ENCODE assay signal across 8 cellular contexts in the genomic region with DNA sequence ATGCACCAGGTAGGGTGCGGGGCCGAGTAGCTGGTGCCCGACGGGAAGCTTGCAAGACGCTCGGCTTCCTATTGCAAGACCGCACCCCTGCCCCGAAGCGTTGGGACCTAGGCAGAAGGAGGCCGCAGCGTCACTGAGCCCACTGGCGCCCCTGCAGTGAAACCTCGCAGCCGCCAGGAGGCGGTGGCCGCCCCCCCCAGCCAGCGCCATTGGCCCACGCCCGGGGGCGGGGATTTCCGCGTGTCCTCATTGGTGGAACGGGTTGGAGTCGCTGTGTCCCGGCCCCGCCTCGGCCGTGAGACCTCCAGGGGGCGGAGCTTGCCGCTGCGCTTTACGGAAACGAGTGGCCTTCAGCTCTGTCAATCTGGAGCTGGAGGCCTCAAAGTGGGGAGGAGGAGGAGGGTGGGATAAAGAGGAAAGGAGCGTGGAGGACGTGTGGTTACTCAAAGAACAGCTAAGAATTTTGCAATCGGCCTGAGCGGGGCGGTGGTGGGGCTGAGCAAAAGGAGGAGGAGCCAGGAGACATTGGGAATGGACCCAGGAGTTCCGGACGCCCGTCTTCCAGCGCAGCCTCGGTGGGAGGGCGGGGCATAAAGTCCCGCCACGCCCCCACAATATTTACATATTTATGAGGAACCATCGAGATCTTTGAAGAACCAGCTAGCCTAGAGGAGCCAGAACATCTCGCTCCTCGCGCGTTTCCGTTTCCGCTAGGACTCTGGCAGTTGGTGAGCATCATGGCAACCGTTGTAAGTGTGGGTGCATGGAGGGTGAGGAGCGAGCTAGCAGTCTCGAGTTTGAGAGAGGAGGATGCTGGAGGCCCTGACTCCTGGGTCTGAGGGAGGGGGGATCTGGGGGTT. TPM values are rescaled to one million over a fixed set of nuclear protein-coding genes. Genes with fewer than 3 reads are reported as not detected.
DNase-seq lines count a peak whose midpoint lies in the region; ATAC-seq and TF ChIP-seq lines count a peak whose summit lies in the region.

A gene (minus strand): TSS at position 135 of the 860 bp plus-strand sequence. CDS start 197 bp downstream, outside the sequence.
A gene (plus strand): TSS at position 713 of the 860 bp plus-strand sequence. CDS start 25 bp downstream, at position 738.

- H3K27ac ChIP-seq in thyroid gland: peak within 1 kb of the TSS; percentile 87 to 90 (median 87)

- peak within 1 kb of the TSS; percentile 96 for H3K27ac Mint-ChIP-seq in activated naive CD8-positive, alpha-beta T cell treated with anti-CD3 and anti-CD28 coated beads for 36 hours
- peak within 1 kb of the TSS; percentile 93 for H3K27ac Mint-ChIP-seq in glutamatergic neuron (ENCODE audit: unreplicated experiment)
- peak within 1 kb of the TSS; percentile 98 for H3K27ac Mint-ChIP-seq in osteocyte (ENCODE audit: unreplicated experiment)

- H3K4me3 Mint-ChIP-seq in activated naive CD8-positive, alpha-beta T cell treated with anti-CD3 and anti-CD28 coated beads for 36 hours: peak within 1 kb of the TSS; percentile 100
- peak within 1 kb of the TSS; percentile 100 for H3K4me3 Mint-ChIP-seq in glutamatergic neuron (ENCODE audit: unreplicated experiment)
- H3K4me3 Mint-ChIP-seq in osteocyte (ENCODE audit: unreplicated experiment): peak within 1 kb of the TSS; percentile 94

- peak within 1 kb of the TSS; percentile 22 to 92 (median 50) for H3K4me3 ChIP-seq in thyroid gland (replicated peaks in 1 of 3)

- peak; percentile 96 for TF ChIP-seq CTCF in GM10266 (IDR thresholded peaks at IDR 0.05; ENCODE audit: control insufficient read depth, insufficient read depth, low read depth, missing control alignments)
- TF ChIP-seq CTCF in glutamatergic neuron (IDR thresholded peaks at IDR 0.05; ENCODE audit: partially characterized antibody, unreplicated experiment): peak; percentile 98
- TF ChIP-seq CTCF in osteocyte (IDR thresholded peaks at IDR 0.05): peak; percentile 99
- TF ChIP-seq CTCF in thyroid gland (IDR thresholded peaks at IDR 0.05): peak; percentile 91 to 99 (median 98)

- H3K36me3 Mint-ChIP-seq in activated naive CD8-positive, alpha-beta T cell treated with anti-CD3 and anti-CD28 coated beads for 36 hours: peaks cover 27% of the 10 kb centered on the region
- H3K36me3 Mint-ChIP-seq in glutamatergic neuron (ENCODE audit: unreplicated experiment) (no peaks in the 10 kb centered on the region), osteocyte (ENCODE audit: unreplicated experiment) (peaks cover 7% of the 10 kb centered on the region)

- no peaks in the 10 kb centered on the region for H3K9me3 ChIP-seq in thyroid gland

- peaks cover 20 to 23% of the 10 kb centered on the region in 2 donors for H3K4me1 ChIP-seq in thyroid gland

- H3K27me3 ChIP-seq in thyroid gland: no peaks in the 10 kb centered on the region

- H3K36me3 ChIP-seq in thyroid gland: peaks cover 0 to 4% of the 10 kb centered on the region in 2 donors

- H3K4me1 Mint-ChIP-seq in activated naive CD8-positive, alpha-beta T cell treated with anti-CD3 and anti-CD28 coated beads for 36 hours: peaks cover 22% of the 10 kb centered on the region
- peaks cover 24% of the 10 kb centered on the region for H3K4me1 Mint-ChIP-seq in glutamatergic neuron (ENCODE audit: low read depth, unreplicated experiment)
- peaks cover 25% of the 10 kb centered on the region for H3K4me1 Mint-ChIP-seq in osteocyte (ENCODE audit: unreplicated experiment)

- ATAC-seq in HG02610 (IDR thresholded peaks at IDR 0.05; ENCODE audit: unreplicated experiment): peak; percentile 88

- no peaks in the 10 kb centered on the region for H3K27me3 Mint-ChIP-seq in activated naive CD8-positive, alpha-beta T cell treated with anti-CD3 and anti-CD28 coated beads for 36 hours
- H3K27me3 Mint-ChIP-seq in glutamatergic neuron (ENCODE audit: unreplicated experiment) (no peaks in the 10 kb centered on the region), osteocyte (ENCODE audit: unreplicated experiment) (no peaks in the 10 kb centered on the region)

- intact Hi-C loops in thyroid gland (cut with DNase I): no loop called here

- peak; percentile 61 to 96 for TF ChIP-seq POLR2A in thyroid gland (IDR thresholded peaks at IDR 0.05)

- 0 to 1% methylated on average over 31 to 39 of the region's 56 CpGs for WGBS in thyroid gland, 2 donors

- H3K9me3 Mint-ChIP-seq in activated naive CD8-positive, alpha-beta T cell treated with anti-CD3 and anti-CD28 coated beads for 36 hours: no peaks in the 10 kb centered on the region
- H3K9me3 Mint-ChIP-seq in glutamatergic neuron (ENCODE audit: unreplicated experiment) (peaks cover 8% of the 10 kb centered on the region), osteocyte (ENCODE audit: unreplicated experiment) (no peaks in the 10 kb centered on the region)

- peak; percentile 98 for DNase-seq in GM10266 (ENCODE audit: extremely low spot score)
- DNase-seq in NCI-H1092 treated with DMSO at 0.1 percent for 48 hours (lab: John Stamatoyannopoulos, UW): peak; percentile 97
- DNase-seq in SKM-1 treated with dmso at 0.1 percent for 144 hours (lab: John Stamatoyannopoulos, UW; ENCODE audit: unreplicated experiment): peak; percentile 95
- peak; percentile 100 for DNase-seq in activated naive CD8-positive, alpha-beta T cell treated with anti-CD3 and anti-CD28 coated beads for 36 hours
- DNase-seq in glutamatergic neuron: peak; percentile 100
- peak; percentile 100 for DNase-seq in osteocyte (ENCODE audit: extremely low spot score, unreplicated experiment)
- peak; percentile 100 for DNase-seq in thyroid gland

RNA-seq across cellular contexts. Expression of the first gene that starts in this region (rescaled TPM):
- 10 to 100 TPM; 48.9 to 57.6 TPM for total RNA-seq in activated naive CD8-positive, alpha-beta T cell treated with anti-CD3 and anti-CD28 coated beads for 36 hours
- 69.0 TPM for total RNA-seq in glutamatergic neuron (ENCODE audit: unreplicated experiment)
- 37.6 and 42.2 TPM in 2 replicates for total RNA-seq in osteocyte
- total RNA-seq in thyroid gland: 10 to 100 TPM; 17.9 to 33.2 (median 23.9) TPM

RNA-seq across cellular contexts. Expression of the second gene that starts in this region (rescaled TPM):
- total RNA-seq in activated naive CD8-positive, alpha-beta T cell treated with anti-CD3 and anti-CD28 coated beads for 36 hours: 100 to 1,000 TPM; 187 to 189 TPM
- 60.9 TPM for total RNA-seq in glutamatergic neuron (ENCODE audit: unreplicated experiment)
- 61.2 and 64.2 TPM in 2 replicates for total RNA-seq in osteocyte
- total RNA-seq in thyroid gland: 100 to 1,000 TPM in 3 of 4 donors, 10 to 100 TPM in 1; 80.5 to 131 (median 118) TPM

Comparison
In these comparisons a context has a peak if more than half of its experiments do, and no peak if none do; other contexts are left out.
1. Peak in every context shown above with its lines: DNase-seq, ATAC-seq, H3K4me3 ChIP-seq and H3K27ac ChIP-seq.